ENCODE assay signal across 35 cellular contexts in the genomic region with DNA sequence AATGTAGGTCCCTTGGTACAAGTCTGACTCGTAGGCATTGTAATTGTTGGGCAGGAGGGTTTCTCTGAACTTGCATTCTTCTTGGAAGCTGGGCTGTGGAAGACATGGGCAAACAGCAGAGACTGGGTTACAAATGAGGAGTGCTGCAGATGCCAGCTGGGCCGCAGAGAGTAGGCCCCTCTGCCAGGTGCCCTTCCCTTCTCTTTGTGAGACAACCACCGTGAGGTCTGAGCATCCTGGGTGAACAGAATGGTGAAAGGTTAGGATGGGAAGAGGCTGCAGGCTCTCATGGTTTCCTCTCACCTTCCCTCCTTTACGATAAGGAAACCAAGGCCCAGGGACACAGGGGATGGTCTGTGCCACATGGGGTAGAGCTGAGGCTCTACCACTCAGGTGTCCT. TPM values are rescaled to one million over a fixed set of nuclear protein-coding genes. Genes with fewer than 3 reads are reported as not detected.
DNase-seq lines count a peak whose midpoint lies in the region; ATAC-seq and TF ChIP-seq lines count a peak whose summit lies in the region.
"Had no signal": no experiment of that assay in that cellular context is flagged by ENCODE, and none has a peak within 500 bp of the region (broad histone marks: within the 10 kb centered on the region; RNA-seq: fewer than 3 reads in every experiment).

No MANE protein-coding gene starts in this region.

- no peaks in the 10 kb centered on the region for H3K36me3 ChIP-seq in neutrophil
- no peaks in the 10 kb centered on the region for H3K36me3 ChIP-seq in uterus
- H3K36me3 ChIP-seq: breast epithelium, neural progenitor cell had no signal

- intact Hi-C loops in uterus (cut with DNase I; ENCODE audit: low total_unique reads): no loop called here

- H3K4me3 ChIP-seq in coronary artery (no peak overlapping the region), neutrophil (ENCODE audit: low read depth in 1 of 2, low read length in 1 of 2) (peak overlapping the region in 1 of 2 experiments; percentile 8), uterus (no peak overlapping the region)
- H3K4me3 ChIP-seq: breast epithelium, neural progenitor cell, SK-N-MC had no signal

- no peak for ATAC-seq in GM21360 (IDR thresholded peaks at IDR 0.05; ENCODE audit: unreplicated experiment)
- ATAC-seq: CD8-positive, alpha-beta T cell; left colon; PC-3; sciatic nerve had no signal

- no peaks in the 10 kb centered on the region for H3K27me3 ChIP-seq in neutrophil
- no peaks in the 10 kb centered on the region for H3K27me3 ChIP-seq in uterus
- H3K27me3 ChIP-seq: breast epithelium, neural progenitor cell had no signal

- H3K4me1 ChIP-seq in neutrophil (ENCODE audit: control insufficient read depth in 1 of 2, insufficient read depth in 1 of 2, low read depth in 1 of 2, low read length in 1 of 2) (peaks cover 25 to 31% of the 10 kb centered on the region in 2 experiments), uterus (no peaks in the 10 kb centered on the region)
- H3K4me1 ChIP-seq: breast epithelium had no signal

- peak; percentile 30 for DNase-seq in activated CD8-positive, alpha-beta memory T cell treated with anti-CD3 and anti-CD28 coated beads, Interleukin-2, amount 50 U/mL, for 48 hours
- no peak for DNase-seq in activated CD8-positive, alpha-beta memory T cell treated with anti-CD3 and anti-CD28 coated beads for 24 hours
- DNase-seq in coronary artery (ENCODE audit: low spot score): peak; percentile 45
- peak; percentile 10 for DNase-seq in ureter (ENCODE audit: low spot score)
- DNase-seq in uterus: no peak
- no peak for DNase-seq in stimulated activated CD4-positive, alpha-beta T cell treated with anti-CD3 and anti-CD28 coated beads, Interleukin-4, amount 100 ng/mL, for 1 hour
- DNase-seq: activated effector memory CD4-positive, alpha-beta T cell treated with Interleukin-2 at 50 U/mL for 16 hours; effector CD8-positive, alpha-beta T cell; EL; hypothalamus; left colon; mammary epithelial cell; MM.1S; NCI-H1417; NCI-H2029 treated with DMSO at 0.1 percent for 48 hours; NCI-H524 treated with DMSO at 0.1 percent for 48 hours; PC-3; stimulated activated CD4-positive, alpha-beta T cell treated with anti-CD3 and anti-CD28 coated beads, Interleukin-12 subunit alpha, Interleukin-12 subunit beta, amount 100 ng/mL, for 4 hours; stimulated activated CD4-positive, alpha-beta T cell treated with anti-CD3 and anti-CD28 coated beads, Interleukin-4, amount 100 ng/mL, for 24 hours; substantia nigra had no signal

- no peak overlapping the region for H3K27ac ChIP-seq in coronary artery
- peak overlapping the region; percentile 79 for H3K27ac ChIP-seq in neutrophil
- no peak overlapping the region for H3K27ac ChIP-seq in uterus
- H3K27ac ChIP-seq: breast epithelium, epithelial cell of prostate, KMS-11, neural progenitor cell, SK-N-MC had no signal

- TF ChIP-seq CTCF in coronary artery (IDR thresholded peaks at IDR 0.05) (no peak), neutrophil (IDR thresholded peaks at IDR 0.05) (no peak), uterus (IDR thresholded peaks at IDR 0.05) (no peak)

- no peak for TF ChIP-seq POLR2A in uterus (IDR thresholded peaks at IDR 0.05)

- no peaks in the 10 kb centered on the region for H3K9me3 ChIP-seq in neutrophil
- H3K9me3 ChIP-seq in uterus: no peaks in the 10 kb centered on the region
- H3K9me3 ChIP-seq: breast epithelium had no signal

RNA-seq across cellular contexts. Expression of a gene that starts 11.3 kb away (rescaled TPM):
- not detected for total RNA-seq in ureter
- not detected for total RNA-seq in uterus
- total RNA-seq: A172; breast epithelium; CD8-positive, alpha-beta T cell; H1; left colon; mammary epithelial cell; mucosa of gallbladder; PC-3; posterior vena cava; sciatic nerve; T-helper 1 cell treated with Interleukin-12 subunit alpha and Interleukin-12 subunit beta and Interleukin-4 antibody, amounts not matched to agents 30 ng/mL and 1 ng/mL, for 36 hours had no signal

RNA-seq across cellular contexts. Expression of a gene that starts 54.8 kb away (rescaled TPM):
- total RNA-seq in ureter (not detected), uterus (not detected)
- total RNA-seq: A172; breast epithelium; CD8-positive, alpha-beta T cell; left colon; mammary epithelial cell; PC-3; posterior vena cava; sciatic nerve; T-helper 1 cell treated with Interleukin-12 subunit alpha and Interleukin-12 subunit beta and Interleukin-4 antibody, amounts not matched to agents 30 ng/mL and 1 ng/mL, for 36 hours; urinary bladder had no signal

Comparison
In these comparisons a context has a peak if more than half of its experiments do, and no peak if none do; other contexts are left out.
1. DNase-seq: peak in activated CD8-positive, alpha-beta memory T cell treated with anti-CD3 and anti-CD28 coated beads, Interleukin-2, amount 50 U/mL, for 48 hours (single experiment), coronary artery (single experiment) and ureter (single experiment); none in activated CD8-positive, alpha-beta memory T cell treated with anti-CD3 and anti-CD28 coated beads for 24 hours (single experiment), uterus (0 of 2) and stimulated activated CD4-positive, alpha-beta T cell treated with anti-CD3 and anti-CD28 coated beads, Interleukin-4, amount 100 ng/mL, for 1 hour (single experiment).